ENCODE assay signal across 14 cellular contexts in genomic region chr7:88452648-88453047, GRCh38.
"Had no signal": no experiment of that assay in that cellular context is flagged by ENCODE, and none has a peak within 500 bp of the region (broad histone marks: within the 10 kb centered on the region; RNA-seq: fewer than 3 reads in every experiment).

No MANE protein-coding gene starts in this region.

- H3K27ac Mint-ChIP-seq: activated CD8-positive, alpha-beta T cell treated with anti-CD3 and anti-CD28 coated beads for 36 hours; activated naive CD8-positive, alpha-beta T cell treated with anti-CD3 and anti-CD28 coated beads, Interleukin-2, amount 50 U/mL, for 24 hours; activated T-helper 1 cell treated with anti-CD3 and anti-CD28 coated beads, Interleukin-12 subunit alpha, Interleukin-12 subunit beta, Interleukin-2, Interleukin-4 antibody, amounts not matched to agents 30 ng/mL and 10 ng/mL and 1 ng/mL, durations not matched to agents 14 hours and 24 hours and 36 hours; naive B cell had no signal

- H3K4me3 Mint-ChIP-seq: activated CD8-positive, alpha-beta T cell treated with anti-CD3 and anti-CD28 coated beads for 36 hours; activated naive CD8-positive, alpha-beta T cell treated with anti-CD3 and anti-CD28 coated beads, Interleukin-2, amount 50 U/mL, for 24 hours; activated T-helper 1 cell treated with anti-CD3 and anti-CD28 coated beads, Interleukin-12 subunit alpha, Interleukin-12 subunit beta, Interleukin-2, Interleukin-4 antibody, amounts not matched to agents 30 ng/mL and 10 ng/mL and 1 ng/mL, durations not matched to agents 14 hours and 24 hours and 36 hours; naive B cell had no signal

- ATAC-seq: activated CD8-positive, alpha-beta T cell treated with anti-CD3 and anti-CD28 coated beads for 36 hours; activated naive CD8-positive, alpha-beta T cell treated with anti-CD3 and anti-CD28 coated beads, Interleukin-2, amount 50 U/mL, for 24 hours; esophagus mucosa; lower lobe of right lung had no signal

- H3K9me3 ChIP-seq: lower lobe of right lung, neutrophil, thyroid gland, vagina had no signal

- H3K4me1 Mint-ChIP-seq: activated naive CD8-positive, alpha-beta T cell treated with anti-CD3 and anti-CD28 coated beads, Interleukin-2, amount 50 U/mL, for 24 hours; naive B cell had no signal

- H3K27ac ChIP-seq: lower lobe of right lung, neutrophil, skin epidermis, thyroid gland, vagina had no signal

- H3K9me3 Mint-ChIP-seq: activated CD8-positive, alpha-beta T cell treated with anti-CD3 and anti-CD28 coated beads for 36 hours; activated naive CD8-positive, alpha-beta T cell treated with anti-CD3 and anti-CD28 coated beads, Interleukin-2, amount 50 U/mL, for 24 hours; activated T-helper 1 cell treated with anti-CD3 and anti-CD28 coated beads, Interleukin-12 subunit alpha, Interleukin-12 subunit beta, Interleukin-2, Interleukin-4 antibody, amounts not matched to agents 30 ng/mL and 10 ng/mL and 1 ng/mL, durations not matched to agents 14 hours and 24 hours and 36 hours; naive B cell had no signal

- H3K27me3 Mint-ChIP-seq: activated CD8-positive, alpha-beta T cell treated with anti-CD3 and anti-CD28 coated beads for 36 hours; naive B cell had no signal

- H3K4me3 ChIP-seq: lower lobe of right lung, skin epidermis, thyroid gland, vagina had no signal

- DNase-seq: activated CD8-positive, alpha-beta memory T cell treated with anti-CD3 and anti-CD28 coated beads, Interleukin-2, amount 50 U/mL, for 4 hours; activated CD8-positive, alpha-beta T cell treated with anti-CD3 and anti-CD28 coated beads for 36 hours; activated naive CD4-positive, alpha-beta T cell; activated naive CD8-positive, alpha-beta T cell treated with anti-CD3 and anti-CD28 coated beads, Interleukin-2, amount 50 U/mL, for 24 hours; lower lobe of right lung; midbrain; naive B cell; posterior cingulate gyrus; thyroid gland had no signal

- H3K36me3 ChIP-seq: lower lobe of right lung, neutrophil, thyroid gland, vagina had no signal

- H3K27me3 ChIP-seq: neutrophil, thyroid gland, vagina had no signal

- H3K36me3 Mint-ChIP-seq: naive B cell had no signal

- H3K4me1 ChIP-seq: lower lobe of right lung, thyroid gland, vagina had no signal
